ENCODE assay signal across 15 cellular contexts in the genomic region with DNA sequence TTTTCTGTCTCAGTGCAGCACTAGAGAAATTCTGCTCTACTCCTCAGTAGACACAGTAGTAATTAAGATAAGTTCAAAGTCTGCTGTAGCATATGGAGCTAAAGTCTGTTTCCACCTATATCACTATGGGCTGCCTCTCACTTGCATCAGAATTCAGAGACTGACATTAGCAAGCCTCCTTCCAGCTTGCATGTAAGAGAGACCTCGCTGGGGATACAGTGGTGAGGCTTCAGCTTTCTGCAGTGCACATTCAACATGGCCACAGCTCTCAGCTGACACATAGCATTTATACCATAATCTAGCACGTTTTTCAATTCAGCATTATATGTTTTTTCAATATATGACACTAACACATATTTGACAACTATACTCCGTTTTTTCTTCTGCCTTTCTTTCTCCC.
DNase-seq lines count a peak whose midpoint lies in the region; ATAC-seq and TF ChIP-seq lines count a peak whose summit lies in the region.
"Had no signal": no experiment of that assay in that cellular context is flagged by ENCODE, and none has a peak within 500 bp of the region (broad histone marks: within the 10 kb centered on the region; RNA-seq: fewer than 3 reads in every experiment).

No MANE protein-coding gene starts in this region.

- DNase-seq in hepatocyte (ENCODE audit: low spot score) (peak; percentile 5), pons (ENCODE audit: low spot score) (peak; percentile 4), activated T-cell treated with anti-CD3 and anti-CD28 coated beads for 4 hours (no peak), sigmoid colon (no peak), HuH-7.5 (ENCODE audit: low spot score) (no peak)
- DNase-seq: Calu3; CD8-positive, alpha-beta T cell; HCEC 1CT; HFFc6; IMR-90 had no signal

- no peak for TF ChIP-seq POLR2A in sigmoid colon (IDR thresholded peaks at IDR 0.05)

- intact Hi-C loops in sigmoid colon (cut with DNase I) = no loop called here

- no peaks in the 10 kb centered on the region for H4K20me1 ChIP-seq in hepatocyte (ENCODE audit: insufficient read depth, poor library complexity, severe bottlenecking)
- H4K20me1 ChIP-seq: BLaER1 treated with 17β-estradiol and CSF1 and Interleukin-3, amounts not matched to agents 10 nM and 100 nM had no signal

- H3K27me3 ChIP-seq in hepatocyte (no peaks in the 10 kb centered on the region), sigmoid colon (no peaks in the 10 kb centered on the region)
- H3K27me3 ChIP-seq: BLaER1 treated with 17β-estradiol and CSF1 and Interleukin-3, amounts not matched to agents 10 nM and 100 nM had no signal

- H2AFZ ChIP-seq in hepatocyte = no peak overlapping the region

- no peak for TF ChIP-seq EP300 in sigmoid colon (IDR thresholded peaks at IDR 0.05)

- H3K27ac ChIP-seq in hepatocyte (no peak overlapping the region), sigmoid colon (no peak overlapping the region)
- H3K27ac ChIP-seq: BLaER1 treated with 17β-estradiol and CSF1 and Interleukin-3, amounts not matched to agents 10 nM and 100 nM; HL-60 had no signal

- no peak overlapping the region for H3K4me3 ChIP-seq in hepatocyte
- no peak overlapping the region for H3K4me3 ChIP-seq in sigmoid colon
- H3K4me3 ChIP-seq: BLaER1 treated with 17β-estradiol and CSF1 and Interleukin-3, amounts not matched to agents 10 nM and 100 nM; K562 had no signal

- no peaks in the 10 kb centered on the region for H3K9me2 ChIP-seq in hepatocyte (replicated peaks; ENCODE audit: insufficient read depth)

- H3K4me1 ChIP-seq in hepatocyte (ENCODE audit: insufficient read depth) (no peaks in the 10 kb centered on the region), sigmoid colon (no peaks in the 10 kb centered on the region)
- H3K4me1 ChIP-seq: BLaER1 treated with 17β-estradiol and CSF1 and Interleukin-3, amounts not matched to agents 10 nM and 100 nM had no signal

- no peak overlapping the region for H3K4me2 ChIP-seq in hepatocyte
- H3K4me2 ChIP-seq: BLaER1 treated with 17β-estradiol and CSF1 and Interleukin-3, amounts not matched to agents 10 nM and 100 nM had no signal

- no peaks in the 10 kb centered on the region for H3K79me2 ChIP-seq in hepatocyte

- H3K9me3 ChIP-seq in hepatocyte (ENCODE audit: low read depth) (no peaks in the 10 kb centered on the region), sigmoid colon (no peaks in the 10 kb centered on the region)
- H3K9me3 ChIP-seq: BLaER1 treated with 17β-estradiol and CSF1 and Interleukin-3, amounts not matched to agents 10 nM and 100 nM had no signal

- ATAC-seq in GM18868 (IDR thresholded peaks at IDR 0.05; ENCODE audit: unreplicated experiment) (peak; percentile 55), HG02885 (IDR thresholded peaks at IDR 0.05; ENCODE audit: poor library complexity, unreplicated experiment) (peak; percentile 50)
- ATAC-seq: CD8-positive, alpha-beta T cell; K562 had no signal

- H3K36me3 ChIP-seq in hepatocyte (replicated peaks; ENCODE audit: insufficient read depth, low read depth) (no peaks in the 10 kb centered on the region), sigmoid colon (no peaks in the 10 kb centered on the region)
- H3K36me3 ChIP-seq: BLaER1 treated with 17β-estradiol and CSF1 and Interleukin-3, amounts not matched to agents 10 nM and 100 nM had no signal

- WGBS in hepatocyte (ENCODE audit: low lambda C conversion rate, missing lambda C conversion rate) = 40% methylated on average over 3 of the region's 3 CpGs
- WGBS in sigmoid colon, 2 donors = 52 to 64% methylated on average over 3 of the region's 3 CpGs

- TF ChIP-seq CTCF in hepatocyte (IDR thresholded peaks at IDR 0.05; ENCODE audit: poor library complexity) (no peak), sigmoid colon (IDR thresholded peaks at IDR 0.05) (no peak)

Comparison
In these comparisons a context has a peak if more than half of its experiments do, and no peak if none do; other contexts are left out.
1. DNase-seq: peak in hepatocyte (single experiment) and pons (single experiment); none in activated T-cell treated with anti-CD3 and anti-CD28 coated beads for 4 hours (single experiment), sigmoid colon (single experiment) and HuH-7.5 (single experiment).